ENCODE assay signal across 1 cellular context in the genomic region with DNA sequence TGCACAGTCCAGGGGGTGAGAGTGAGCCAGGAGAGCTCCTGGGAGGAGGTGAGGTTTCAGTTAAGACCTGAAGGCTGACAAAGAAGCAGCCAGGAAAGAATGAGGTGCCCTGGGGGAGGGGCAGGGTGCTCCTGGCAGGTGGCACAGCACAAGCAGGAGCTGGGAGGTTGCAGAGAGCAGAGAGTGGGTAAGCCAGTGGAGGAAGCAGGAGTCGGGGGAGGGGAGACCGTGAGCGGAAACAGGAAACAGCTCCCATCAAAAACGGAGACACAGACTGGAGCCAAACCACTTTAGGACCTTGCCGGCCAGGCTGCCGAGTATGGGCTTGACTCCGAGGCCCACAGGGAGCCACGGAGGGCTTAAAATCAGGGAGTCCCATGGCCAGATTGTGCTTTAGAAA.
TF ChIP-seq lines count a peak whose summit lies in the region.

No MANE protein-coding gene starts in this region.

TF ChIP-seq in K562, 482 proteins besides CTCF, POLR2A, EP300 and RAD21:
- no peak for TF ChIP-seq ELF2 (CRISPR knock-in tag; IDR thresholded peaks at IDR 0.05)
- TF ChIP-seq GABPA (tag; conservative IDR thresholded peaks at IDR 0.05; ENCODE audit: low read depth) = 0 out of 2 replicates have a peak, but pooled peaks have one; percentile 31
